Comparison of ENCODE assay signal across 1 cellular context in genomic region chr7:41779918-41780317, GRCh38.
TF ChIP-seq lines count a peak whose summit lies in the region.

No MANE protein-coding gene starts in this region.

TF ChIP-seq in GM23338, 12 proteins besides CTCF, POLR2A, EP300 and RAD21 (continued from another document):
- TF ChIP-seq ZNF462 (CRISPR knock-in tag; IDR thresholded peaks at IDR 0.05) (no peak), EZH2phosphoT487 (IDR thresholded peaks at IDR 0.05; ENCODE audit: unreplicated experiment) (no peak), ZNF114 (CRISPR knock-in tag; IDR thresholded peaks at IDR 0.05) (no peak)
